In the genomic region with DNA sequence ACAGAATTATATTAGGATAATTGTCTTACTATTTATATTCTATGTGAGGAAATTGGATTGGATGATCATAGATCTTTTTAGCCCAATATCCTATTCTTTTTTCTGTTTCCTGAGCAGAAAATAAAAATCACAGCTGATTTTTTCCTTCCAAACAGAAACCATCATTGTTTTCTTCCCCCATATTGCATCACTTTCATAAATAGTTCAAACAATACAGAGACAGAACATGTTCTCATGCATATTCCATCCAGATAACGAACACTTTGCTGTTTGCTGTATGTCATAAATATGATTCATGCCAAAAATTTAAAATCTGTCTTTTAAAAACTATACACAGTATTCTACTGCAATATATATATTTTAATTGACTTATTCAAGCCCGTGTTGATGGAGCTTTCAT, we compare ENCODE assay signal across 24 cellular contexts.
"Had no signal": no experiment of that assay in that cellular context is flagged by ENCODE, and none has a peak within 500 bp of the region (broad histone marks: within the 10 kb centered on the region; RNA-seq: fewer than 3 reads in every experiment).

No MANE protein-coding gene starts in this region.

- H3K36me3 Mint-ChIP-seq: natural killer cell, neural progenitor cell had no signal

- H3K4me3 Mint-ChIP-seq: endodermal cell, immature natural killer cell, memory B cell, mesothelial cell of epicardium, natural killer cell, neural progenitor cell had no signal

- H3K4me1 Mint-ChIP-seq: immature natural killer cell, memory B cell, natural killer cell had no signal

- H3K27ac Mint-ChIP-seq: endodermal cell, immature natural killer cell, memory B cell, natural killer cell, neural progenitor cell had no signal

- H3K4me3 ChIP-seq: colonic mucosa, left ventricle myocardium inferior, lower lobe of right lung, neural progenitor cell, ovary, right atrium auricular region, stomach, thyroid gland, upper lobe of left lung, uterus had no signal

- DNase-seq: colonic mucosa; dermis blood vessel endothelial cell; effector CD4-positive, alpha-beta T cell; endodermal cell; immature natural killer cell; kidney; left cardiac atrium; left ventricle myocardium inferior; lower lobe of right lung; natural killer cell; nucleus accumbens; ovary; small intestine; stimulated activated CD4-positive, alpha-beta T cell treated with anti-CD3 and anti-CD28 coated beads, Interleukin-12 subunit alpha, Interleukin-12 subunit beta, amount 100 ng/mL, for 4 hours; stimulated activated naive CD4-positive, alpha-beta T cell; stomach; substantia nigra; thyroid gland; upper lobe of left lung; uterus had no signal

- H3K9me3 ChIP-seq: colonic mucosa, thyroid gland, uterus had no signal

- H3K4me1 ChIP-seq: colonic mucosa, lower lobe of right lung, right atrium auricular region, stomach, thyroid gland, upper lobe of left lung, uterus had no signal

- H3K27ac ChIP-seq: colonic mucosa, left ventricle myocardium inferior, lower lobe of right lung, neural progenitor cell, ovary, right atrium auricular region, stomach, thyroid gland, upper lobe of left lung, uterus had no signal

- H3K27me3 ChIP-seq: colonic mucosa, neural progenitor cell, ovary, right atrium auricular region, stomach, thyroid gland, upper lobe of left lung, uterus had no signal

- H3K36me3 ChIP-seq: colonic mucosa, left ventricle myocardium inferior, lower lobe of right lung, neural progenitor cell, ovary, right atrium auricular region, stomach, thyroid gland, upper lobe of left lung, uterus had no signal

- ATAC-seq: left cardiac atrium, lower lobe of right lung, natural killer cell had no signal
